16 cellular contexts compared by ENCODE assay signal in the genomic region with DNA sequence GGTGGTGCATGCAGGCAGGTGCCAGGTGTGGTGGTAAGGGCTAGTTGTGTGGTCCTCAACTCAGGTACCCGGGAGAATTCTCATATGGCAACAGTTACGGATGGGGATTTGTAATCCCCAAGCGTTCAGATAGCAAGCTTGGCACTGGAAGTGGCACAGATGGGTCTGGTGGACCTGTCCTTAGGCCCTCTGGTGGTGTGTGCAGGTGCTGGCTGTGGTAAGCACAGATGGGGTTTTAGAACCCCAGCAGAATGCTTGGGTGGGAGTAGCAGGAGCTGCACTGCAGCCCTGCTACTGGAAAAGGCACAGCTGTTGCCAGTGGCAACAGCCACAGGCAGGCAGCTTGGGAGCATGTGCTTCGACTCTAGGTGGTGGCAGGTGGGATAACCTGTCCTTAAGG.
"Had no signal": no experiment of that assay in that cellular context is flagged by ENCODE, and none has a peak within 500 bp of the region (broad histone marks: within the 10 kb centered on the region; RNA-seq: fewer than 3 reads in every experiment).

No MANE protein-coding gene starts in this region.

- FAIRE-seq: astrocyte, islet of Langerhans had no signal

- H3K36me3 ChIP-seq: cardiac muscle cell, gastroesophageal sphincter, ovary, sigmoid colon, thoracic aorta, upper lobe of right lung had no signal

- H3K36me3 Mint-ChIP-seq: activated naive CD4-positive, alpha-beta T cell treated with anti-CD3 and anti-CD28 coated beads, Interleukin-2, amount 10 ng/mL, durations not matched to agents 7 days and 5 days had no signal

- H3K27ac Mint-ChIP-seq: activated naive CD4-positive, alpha-beta T cell treated with anti-CD3 and anti-CD28 coated beads, Interleukin-2, amount 10 ng/mL, durations not matched to agents 7 days and 5 days; activated T-helper 17 cell treated with anti-CD3 and anti-CD28 coated beads, Interleukin-2, amount 50 U/mL, for 72 hours had no signal

- H3K27ac ChIP-seq: cardiac muscle cell, gastroesophageal sphincter, ovary, sigmoid colon, thoracic aorta, upper lobe of right lung had no signal

- DNase-seq: activated CD4-positive, CD25-positive, alpha-beta regulatory T cell treated with anti-CD3 and anti-CD28 coated beads, Interleukin-2, amount 50 U/mL, for 72 hours; activated naive CD4-positive, alpha-beta T cell treated with anti-CD3 and anti-CD28 coated beads, Interleukin-2, amount 10 ng/mL, durations not matched to agents 7 days and 5 days; activated T-cell treated with anti-CD3 and anti-CD28 coated beads for 4 hours; erythroblast; ovary; sigmoid colon; stimulated activated CD4-positive, alpha-beta T cell treated with anti-CD3 and anti-CD28 coated beads, Interleukin-1b, Interleukin-23, amount 100 ng/mL, for 48 hours; T-helper 9 cell; upper lobe of right lung had no signal

- H3K9me3 ChIP-seq: gastroesophageal sphincter, ovary, thoracic aorta, upper lobe of right lung had no signal

- H3K4me3 Mint-ChIP-seq: activated naive CD4-positive, alpha-beta T cell treated with anti-CD3 and anti-CD28 coated beads, Interleukin-2, amount 10 ng/mL, durations not matched to agents 7 days and 5 days; activated T-helper 17 cell treated with anti-CD3 and anti-CD28 coated beads, Interleukin-2, amount 50 U/mL, for 72 hours had no signal

- H3K27me3 Mint-ChIP-seq: activated naive CD4-positive, alpha-beta T cell treated with anti-CD3 and anti-CD28 coated beads, Interleukin-2, amount 10 ng/mL, durations not matched to agents 7 days and 5 days; activated T-helper 17 cell treated with anti-CD3 and anti-CD28 coated beads, Interleukin-2, amount 50 U/mL, for 72 hours had no signal

- H3K4me1 Mint-ChIP-seq: activated naive CD4-positive, alpha-beta T cell treated with anti-CD3 and anti-CD28 coated beads, Interleukin-2, amount 10 ng/mL, durations not matched to agents 7 days and 5 days; activated T-helper 17 cell treated with anti-CD3 and anti-CD28 coated beads, Interleukin-2, amount 50 U/mL, for 72 hours had no signal

- H3K4me3 ChIP-seq: cardiac muscle cell, gastroesophageal sphincter, ovary, sigmoid colon, thoracic aorta, upper lobe of right lung had no signal

- H3K4me1 ChIP-seq: gastroesophageal sphincter, sigmoid colon, upper lobe of right lung had no signal

- H3K27me3 ChIP-seq: cardiac muscle cell, gastroesophageal sphincter, ovary, sigmoid colon, upper lobe of right lung had no signal

- ATAC-seq: activated T-helper 17 cell treated with anti-CD3 and anti-CD28 coated beads, Interleukin-2, amount 50 U/mL, for 72 hours; gastroesophageal sphincter; left lobe of liver; upper lobe of right lung had no signal
